10 cellular contexts compared by ENCODE assay signal in genomic region chr11:93648168-93648567, GRCh38. TPM values are rescaled to one million over a fixed set of nuclear protein-coding genes. Genes with fewer than 3 reads are reported as not detected.
A peak's percentile ranks its signal among the peaks of the same experiment; 100 is the strongest.
DNase-seq lines count a peak whose midpoint lies in the region; ATAC-seq and TF ChIP-seq lines count a peak whose summit lies in the region.
"Had no signal": no experiment of that assay in that cellular context is flagged by ENCODE, and none has a peak within 500 bp of the region (broad histone marks: within the 10 kb centered on the region; RNA-seq: fewer than 3 reads in every experiment).

No MANE protein-coding gene starts in this region.

- intact Hi-C loops in activated T-helper 2 cell treated with anti-CD3 and anti-CD28 coated beads, Interferon-gamma antibody, Interleukin-2, Interleukin-4, amounts not matched to agents 10 μg/mL and 5 μg/mL and 100 μg/mL, durations not matched to agents 14 hours and 24 hours and 36 hours (cut with micrococcal nuclease) = no loop called here

- no peak overlapping the region for H4K12ac ChIP-seq in trophoblast cell (ENCODE audit: low read depth, low read length)

- H3K36me3 Mint-ChIP-seq in activated T-helper 2 cell treated with anti-CD3 and anti-CD28 coated beads, Interferon-gamma antibody, Interleukin-2, Interleukin-4, amounts not matched to agents 10 μg/mL and 5 μg/mL and 100 μg/mL, durations not matched to agents 14 hours and 24 hours and 36 hours (ENCODE audit: low read depth) = no peaks in the 10 kb centered on the region

- no peak overlapping the region for H2AFZ ChIP-seq in OCI-LY3 (ENCODE audit: low read depth, low read length)
- no peak overlapping the region for H2AFZ ChIP-seq in trophoblast cell (ENCODE audit: insufficient read depth, low read length, poor library complexity)

- H3K4ac ChIP-seq in trophoblast cell (ENCODE audit: low read depth, low read length) = no peak overlapping the region

- no peak overlapping the region for H3K23ac ChIP-seq in trophoblast cell (ENCODE audit: low read length)

- no peak overlapping the region for H3K18ac ChIP-seq in trophoblast cell (ENCODE audit: low read length)

- no peak overlapping the region for H2BK12ac ChIP-seq in trophoblast cell (ENCODE audit: low read length)

- H3K27me3 ChIP-seq in OCI-LY3 (ENCODE audit: low read depth, low read length) = no peaks in the 10 kb centered on the region
- no peaks in the 10 kb centered on the region for H3K27me3 ChIP-seq in trophoblast cell (ENCODE audit: insufficient read depth, low read length)
- H3K27me3 ChIP-seq: neutrophil had no signal

- H4K91ac ChIP-seq in trophoblast cell (ENCODE audit: low read depth, low read length) = no peak overlapping the region

- H3K4me3 Mint-ChIP-seq in activated T-helper 2 cell treated with anti-CD3 and anti-CD28 coated beads, Interferon-gamma antibody, Interleukin-2, Interleukin-4, amounts not matched to agents 10 μg/mL and 5 μg/mL and 100 μg/mL, durations not matched to agents 14 hours and 24 hours and 36 hours (ENCODE audit: low read depth) = no peak overlapping the region

- no peak overlapping the region for H2AK5ac ChIP-seq in trophoblast cell (ENCODE audit: low read length)

- H2BK5ac ChIP-seq in trophoblast cell (ENCODE audit: low read depth, low read length, poor library complexity) = no peak overlapping the region

- ATAC-seq in GM21786 (IDR thresholded peaks at IDR 0.05; ENCODE audit: unreplicated experiment) = peak; percentile 50

- peak; percentile 89 for TF ChIP-seq CTCF in OCI-LY3 (IDR thresholded peaks at IDR 0.05; ENCODE audit: low read depth, low read length)

- H3K9me3 ChIP-seq in OCI-LY3 (ENCODE audit: insufficient read depth, low read length) (no peaks in the 10 kb centered on the region), trophoblast cell (ENCODE audit: insufficient read depth, low read depth, low read length) (no peaks in the 10 kb centered on the region)
- H3K9me3 ChIP-seq: neutrophil had no signal

- H3K4me1 Mint-ChIP-seq in activated T-helper 2 cell treated with anti-CD3 and anti-CD28 coated beads, Interferon-gamma antibody, Interleukin-2, Interleukin-4, amounts not matched to agents 10 μg/mL and 5 μg/mL and 100 μg/mL, durations not matched to agents 14 hours and 24 hours and 36 hours (ENCODE audit: low read depth) = peaks cover 21% of the 10 kb centered on the region

- H3K9ac ChIP-seq in OCI-LY3 (ENCODE audit: low read length) (no peak overlapping the region), trophoblast cell (ENCODE audit: low read length) (no peak overlapping the region)

- H3K79me2 ChIP-seq in OCI-LY3 (ENCODE audit: low read length) (no peaks in the 10 kb centered on the region), trophoblast cell (ENCODE audit: control insufficient read depth, insufficient read depth, low read length, poor library complexity) (no peaks in the 10 kb centered on the region)

- H3K36me3 ChIP-seq in OCI-LY3 (replicated peaks; ENCODE audit: low read depth, low read length) (no peaks in the 10 kb centered on the region), trophoblast cell (ENCODE audit: control insufficient read depth in 1 of 2, insufficient read depth in 2 of 2, low read length in 2 of 2) (no peaks in the 10 kb centered on the region)
- H3K36me3 ChIP-seq: neutrophil had no signal

- H3K9me3 Mint-ChIP-seq in activated T-helper 2 cell treated with anti-CD3 and anti-CD28 coated beads, Interferon-gamma antibody, Interleukin-2, Interleukin-4, amounts not matched to agents 10 μg/mL and 5 μg/mL and 100 μg/mL, durations not matched to agents 14 hours and 24 hours and 36 hours = no peaks in the 10 kb centered on the region

- WGBS in trophoblast cell (ENCODE audit: extremely low coverage, insufficient coverage, insufficient read length) = no CpG with 5 or more reads among the region's 4 CpGs

- H4K20me1 ChIP-seq in OCI-LY3 (ENCODE audit: insufficient read depth, low read length) = no peaks in the 10 kb centered on the region

- peaks cover 9% of the 10 kb centered on the region for H3K27me3 Mint-ChIP-seq in activated T-helper 2 cell treated with anti-CD3 and anti-CD28 coated beads, Interferon-gamma antibody, Interleukin-2, Interleukin-4, amounts not matched to agents 10 μg/mL and 5 μg/mL and 100 μg/mL, durations not matched to agents 14 hours and 24 hours and 36 hours (ENCODE audit: low read depth)

- H3K27ac ChIP-seq in OCI-LY3 (ENCODE audit: low read length) (no peak overlapping the region), trophoblast cell (ENCODE audit: low read depth, low read length) (no peak overlapping the region)
- H3K27ac ChIP-seq: neutrophil, SK-N-MC had no signal

- H2BK120ac ChIP-seq in trophoblast cell (ENCODE audit: insufficient read depth, low read length, poor library complexity) = no peak overlapping the region

- DNase-seq in DMS53 (lab: John Stamatoyannopoulos, UW) = peak; percentile 70
- DNase-seq in foreskin melanocyte = peak; percentile 3
- no peak for DNase-seq in COLO668 (lab: John Stamatoyannopoulos, UW; ENCODE audit: unreplicated experiment)
- no peak for DNase-seq in activated T-helper 2 cell treated with anti-CD3 and anti-CD28 coated beads, Interferon-gamma antibody, Interleukin-2, Interleukin-4, amounts not matched to agents 10 μg/mL and 5 μg/mL and 100 μg/mL, durations not matched to agents 14 hours and 24 hours and 36 hours (ENCODE audit: low spot score)
- DNase-seq in central memory CD4-positive, alpha-beta T cell = no peak
- no peak for DNase-seq in trophoblast cell

- no peak overlapping the region for H3K14ac ChIP-seq in trophoblast cell (ENCODE audit: low read length)

- H3K4me3 ChIP-seq in OCI-LY3 (ENCODE audit: low read length) = no peak overlapping the region
- H3K4me3 ChIP-seq in trophoblast cell (ENCODE audit: low read depth, low read length) = no peak overlapping the region
- H3K4me3 ChIP-seq: SK-N-MC had no signal

- H3K4me1 ChIP-seq in OCI-LY3 (ENCODE audit: low read length) (peaks cover 45% of the 10 kb centered on the region), trophoblast cell (ENCODE audit: control insufficient read depth in 1 of 2, insufficient read depth in 2 of 2, low read length in 2 of 2) (peaks cover 1 to 2% of the 10 kb centered on the region in 2 experiments)

- no peaks in the 10 kb centered on the region for H3K79me1 ChIP-seq in trophoblast cell (ENCODE audit: low read length)

- no peak overlapping the region for H4K8ac ChIP-seq in trophoblast cell (ENCODE audit: low read depth, low read length)

- H3K4me2 ChIP-seq in OCI-LY3 (ENCODE audit: low read length) (no peak overlapping the region), trophoblast cell (ENCODE audit: low read length) (no peak overlapping the region)

- no peak overlapping the region for H3K27ac Mint-ChIP-seq in activated T-helper 2 cell treated with anti-CD3 and anti-CD28 coated beads, Interferon-gamma antibody, Interleukin-2, Interleukin-4, amounts not matched to agents 10 μg/mL and 5 μg/mL and 100 μg/mL, durations not matched to agents 14 hours and 24 hours and 36 hours

RNA-seq across cellular contexts. Expression of gene CEP295, which starts 13.3 kb away (rescaled TPM):
- 30.0 and 31.8 TPM in 2 replicates for total RNA-seq in activated T-helper 2 cell treated with anti-CD3 and anti-CD28 coated beads, Interferon-gamma antibody, Interleukin-2, Interleukin-4, amounts not matched to agents 10 μg/mL and 5 μg/mL and 100 μg/mL, durations not matched to agents 14 hours and 24 hours and 36 hours
- polyA plus RNA-seq in trophoblast cell (2013) = 11.1 and 12.4 TPM in 2 replicates

Comparison
In these comparisons a context has a peak if more than half of its experiments do, and no peak if none do; other contexts are left out.
1. DNase-seq: peak in DMS53 (single experiment) and foreskin melanocyte (single experiment); none in COLO668 (single experiment), activated T-helper 2 cell treated with anti-CD3 and anti-CD28 coated beads, Interferon-gamma antibody, Interleukin-2, Interleukin-4, amounts not matched to agents 10 μg/mL and 5 μg/mL and 100 μg/mL, durations not matched to agents 14 hours and 24 hours and 36 hours (single experiment), central memory CD4-positive, alpha-beta T cell (single experiment) and trophoblast cell (0 of 2).